In genomic region chr7:149860821-149861727, GRCh38 we compare ENCODE assay signal across 10 cellular contexts. TPM values are rescaled to one million over a fixed set of nuclear protein-coding genes. Genes with fewer than 3 reads are reported as not detected.
DNase-seq lines count a peak whose midpoint lies in the region; FAIRE-seq and TF ChIP-seq lines count a peak whose summit lies in the region.
"Had no signal": no experiment of that assay in that cellular context is flagged by ENCODE, and none has a peak within 500 bp of the region (broad histone marks: within the 10 kb centered on the region; RNA-seq: fewer than 3 reads in every experiment).

No MANE protein-coding gene starts in this region.

- H3K4ac ChIP-seq in H1 (replicated peaks; ENCODE audit: insufficient read length, low read depth, low read length), result no peak overlapping the region

- H3K56ac ChIP-seq in H1 (replicated peaks; ENCODE audit: insufficient read length, low read depth, low read length), result no peak overlapping the region

- peak overlapping the region; percentile 62; the same call in 1 of the 2 replicates for H4K8ac ChIP-seq in H1 (ENCODE audit: extremely low read depth, insufficient read depth, low read length)

- no peak overlapping the region for H2BK12ac ChIP-seq in H1 (ENCODE audit: low read depth, low read length)

- peak overlapping the region; percentile 7 for H4K91ac ChIP-seq in H1 (replicated peaks; ENCODE audit: insufficient read length, low read length)

- CTCF ChIA-PET in H1 (lab: Charles Lee; ENCODE audit: partially characterized antibody), result interaction anchor here (0.8 to 5.0 kb wide), 31 partner anchors 9 to 219 kb away, joined by 3 to 68 read pairs (median 4); no protein-coding TSS in a partner anchor

- H3K27me3 Mint-ChIP-seq in neural crest cell (ENCODE audit: low read depth), result no peaks in the 10 kb centered on the region

- no peaks in the 10 kb centered on the region for H3K79me1 ChIP-seq in H1 (ENCODE audit: low read depth, low read length)

- peak; percentile 34 for TF ChIP-seq CTCF in GM06990 (IDR thresholded peaks at IDR 0.05; ENCODE audit: insufficient read depth, low read length, poor library complexity, severe bottlenecking)
- TF ChIP-seq CTCF in HFF-Myc (IDR thresholded peaks at IDR 0.05; ENCODE audit: low read depth, low read length, missing control alignments), result peak; percentile 49
- TF ChIP-seq CTCF in H1 (IDR thresholded peaks at IDR 0.05; ENCODE audit: control extremely low read depth in 1 of 3, insufficient read depth in 1 of 3, low read depth in 1 of 3, low read length in 3 of 3), result peak; percentile 98 to 100 (median 99)
- TF ChIP-seq CTCF in neural crest cell (conservative IDR thresholded peaks at IDR 0.05), result peak; percentile 53
- no peak for TF ChIP-seq CTCF in breast epithelium (IDR thresholded peaks at IDR 0.05)

- no peak overlapping the region for H3K18ac ChIP-seq in H1 (ENCODE audit: extremely low read depth, low read length)

- no peak for TF ChIP-seq EP300 in H1 (IDR thresholded peaks at IDR 0.05; ENCODE audit: borderline replicate concordance in 1 of 2, low read depth in 2 of 2, low read length in 2 of 2)

- 69% methylated on average over 45 of the region's 45 CpGs; no CpG with 5 or more reads in 1 of the 2 experiments for WGBS in H1 (ENCODE audit: extremely low coverage in 1 of 2, insufficient coverage in 1 of 2, insufficient read length in 1 of 2, insufficient replicate concordance in 2 of 2, low coverage in 1 of 2, low lambda C conversion rate in 2 of 2, missing lambda C conversion rate in 1 of 2), 2 experiments

- no peak for FAIRE-seq in H1 (lab: Jason Lieb, UNC)

- H2BK15ac ChIP-seq in H1 (ENCODE audit: low read length), result 0 out of 2 replicates have a peak overlapping the region, but pooled peaks have one; percentile 74

- H3K27me3 ChIP-seq in GM06990 (replicated peaks; ENCODE audit: control insufficient read depth, insufficient read depth, low read length), result no peaks in the 10 kb centered on the region
- no peaks in the 10 kb centered on the region; a peak in 2 of 7 replicates for H3K27me3 ChIP-seq in H1 (replicated peaks in 1 of 4; ENCODE audit: control insufficient read depth in 3 of 4, extremely low read depth in 1 of 4, insufficient read depth in 3 of 4, low read length in 3 of 4)
- H3K27me3 ChIP-seq in breast epithelium, result no peaks in the 10 kb centered on the region
- H3K27me3 ChIP-seq: ascending aorta had no signal

- H2BK20ac ChIP-seq in H1 (ENCODE audit: low read length), result no peak overlapping the region

- H3K23me2 ChIP-seq in H1 (ENCODE audit: low read depth, low read length), result no peaks in the 10 kb centered on the region

- no peak overlapping the region for H2AK5ac ChIP-seq in H1 (ENCODE audit: low read depth, low read length)

- H3K14ac ChIP-seq in H1 (ENCODE audit: insufficient read length), result no peak overlapping the region

- no peak overlapping the region for H2AFZ ChIP-seq in H1 (ENCODE audit: low read length)

- H3K27ac Mint-ChIP-seq in neural crest cell (ENCODE audit: unreplicated experiment), result no peak overlapping the region

- H3K4me1 Mint-ChIP-seq in neural crest cell, result peaks cover 3% of the 10 kb centered on the region

- TF ChIP-seq POLR2A in H1 (IDR thresholded peaks at IDR 0.05; ENCODE audit: control extremely low read depth in 1 of 2, low read depth in 2 of 2, low read length in 2 of 2) (no peak), breast epithelium (IDR thresholded peaks at IDR 0.05) (no peak)

- no peaks in the 10 kb centered on the region for H4K20me1 ChIP-seq in H1 (replicated peaks in 1 of 2; ENCODE audit: control insufficient read depth in 1 of 2, insufficient read depth in 2 of 2, low read length in 2 of 2)

- H3K36me3 ChIP-seq in GM06990 (ENCODE audit: control insufficient read depth, insufficient read depth, low read length) (peaks cover 2% of the 10 kb centered on the region), H1 (ENCODE audit: control insufficient read depth in 2 of 4, insufficient read depth in 4 of 4, low read length in 3 of 4) (no peaks in the 10 kb centered on the region), breast epithelium (peaks cover 4% of the 10 kb centered on the region)

- no peak overlapping the region for H3K4me3 Mint-ChIP-seq in neural crest cell

- no peak overlapping the region for H2BK5ac ChIP-seq in H1 (ENCODE audit: low read depth, low read length)

- H3K27ac ChIP-seq in H1 (ENCODE audit: low read depth, low read length) (no peak overlapping the region), breast epithelium (no peak overlapping the region)
- H3K27ac ChIP-seq: ascending aorta had no signal

- H3K9me3 ChIP-seq in H1 (ENCODE audit: insufficient read depth in 2 of 2, low read depth in 1 of 2, low read length in 1 of 2) (no peaks in the 10 kb centered on the region), breast epithelium (no peaks in the 10 kb centered on the region)
- H3K9me3 ChIP-seq: ascending aorta had no signal

- TF ChIP-seq RAD21 in H1 (IDR thresholded peaks at IDR 0.05 in 1 of 2, conservative IDR thresholded peaks at IDR 0.05 in 1 of 2; ENCODE audit: low read depth in 2 of 2, low read length in 2 of 2), result peak; percentile 87 to 94

- H3K23ac ChIP-seq in H1 (ENCODE audit: insufficient read length), result no peak overlapping the region

- DNase-seq in GM06990 (ENCODE audit: extremely low read depth, insufficient read length), result no peak
- no peak for DNase-seq in HFF-Myc (ENCODE audit: extremely low read depth, low read depth)
- peak in 1 of 2 experiments; percentile 89 for DNase-seq in H1 (ENCODE audit: low read depth in 1 of 2, low spot score in 2 of 2)
- no peak for DNase-seq in neural crest cell (ENCODE audit: low read depth, low spot score)
- no peak for DNase-seq in A172 (ENCODE audit: low spot score)
- DNase-seq in DMS79 treated with DMSO at 0.1 percent for 48 hours (lab: John Stamatoyannopoulos, UW), result no peak
- DNase-seq in breast epithelium (ENCODE audit: low spot score in 2 of 2), result no peak
- DNase-seq in T1000 (lab: John Stamatoyannopoulos, UW), result no peak
- DNase-seq: activated CD4-positive, CD25-positive, alpha-beta regulatory T cell had no signal

- H3K36me3 Mint-ChIP-seq in neural crest cell (ENCODE audit: low read depth), result peaks cover 4% of the 10 kb centered on the region

- no peak overlapping the region for H3K4me3 ChIP-seq in GM06990 (replicated peaks; ENCODE audit: low read depth, low read length)
- H3K4me3 ChIP-seq in HFF-Myc (replicated peaks; ENCODE audit: low read depth, low read length), result no peak overlapping the region
- no peak overlapping the region for H3K4me3 ChIP-seq in H1 (ENCODE audit: extremely low read depth in 1 of 4, insufficient read depth in 2 of 4, low read depth in 3 of 4, low read length in 4 of 4)
- H3K4me3 ChIP-seq in breast epithelium, result no peak overlapping the region
- H3K4me3 ChIP-seq: ascending aorta had no signal

- H3K9me3 Mint-ChIP-seq in neural crest cell, result no peaks in the 10 kb centered on the region

- H3K4me2 ChIP-seq in H1 (ENCODE audit: insufficient read depth in 1 of 2, low read depth in 2 of 2, low read length in 2 of 2), result no peak overlapping the region

- POLR2A ChIA-PET in H1 (lab: Charles Lee; ENCODE audit: partially characterized antibody), result interaction anchor here (1.7 kb wide), 1 partner anchor 13 kb away, joined by 5 read pairs; the partner anchor contains the start of gene ATP6V0E2

- no peaks in the 10 kb centered on the region for H3K79me2 ChIP-seq in H1 (ENCODE audit: control insufficient read depth in 1 of 2, insufficient read depth in 2 of 2, low read length in 2 of 2)

- no peaks in the 10 kb centered on the region; a peak in 1 of 7 replicates for H3K4me1 ChIP-seq in H1 (replicated peaks in 1 of 4; ENCODE audit: control insufficient read depth in 3 of 4, insufficient read depth in 4 of 4, low read length in 3 of 4)
- no peaks in the 10 kb centered on the region for H3K4me1 ChIP-seq in breast epithelium
- H3K4me1 ChIP-seq: ascending aorta had no signal

- no peak overlapping the region for H2BK120ac ChIP-seq in H1 (replicated peaks; ENCODE audit: low read depth, low read length)

- H3K9ac ChIP-seq in H1 (replicated peaks in 1 of 4; ENCODE audit: extremely low read depth in 1 of 4, low read depth in 3 of 4, low read length in 3 of 4), result no peak overlapping the region

- H4K5ac ChIP-seq in H1 (ENCODE audit: insufficient read length, low read depth, low read length), result no peak overlapping the region

- intact Hi-C loops in breast epithelium (cut with DNase I; ENCODE audit: low total_unique reads), result no loop called here

TF ChIP-seq in H1, 55 proteins besides CTCF, POLR2A, EP300 and RAD21 (continues in another document):
- TF ChIP-seq SIN3A (conservative IDR thresholded peaks at IDR 0.05 in 1 of 2, IDR thresholded peaks at IDR 0.05 in 1 of 2; ENCODE audit: low read depth in 1 of 2, low read length in 2 of 2), result no peak
- no peak for TF ChIP-seq KDM5A (IDR thresholded peaks at IDR 0.05; ENCODE audit: low read length)
- TF ChIP-seq, protein P1, sequence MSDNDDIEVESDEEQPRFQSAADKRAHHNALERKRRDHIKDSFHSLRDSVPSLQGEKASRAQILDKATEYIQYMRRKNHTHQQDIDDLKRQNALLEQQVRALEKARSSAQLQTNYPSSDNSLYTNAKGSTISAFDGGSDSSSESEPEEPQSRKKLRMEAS (IDR thresholded peaks at IDR 0.05), result peak; percentile 71

RNA-seq across cellular contexts. Expression of gene ATP6V0E2, which starts 12.7 kb away (rescaled TPM):
- total RNA-seq in H1 (2021; fragmentation: NEBNext Ultra II Directional; extraction: Animal tissue kit (Norgen Biotek cat#: 25700)), result 26.1 and 30.7 TPM in 2 replicates
- 47.9 and 75.1 TPM in 2 replicates for polyA plus RNA-seq in H1 (2011; rRNA removed)
- polyA plus RNA-seq in H1 (2011; cell fraction: cytosol; rRNA removed), result 28.2 TPM
- 25.4 TPM for polyA plus RNA-seq in H1 (2011; cell fraction: nucleus; rRNA removed)
- polyA plus RNA-seq in H1 (2012, experiment 1 of 2), result 22.2 to 32.2 TPM (median 29.6 TPM) in 4 replicates
- polyA plus RNA-seq in H1 (2012, experiment 2 of 2), result 34.8 TPM
- 22.2 TPM for polyA plus RNA-seq in H1 (2013, experiment 1 of 2)
- 25.2 TPM for polyA plus RNA-seq in H1 (2013, experiment 2 of 2)
- polyA minus RNA-seq in H1 (2011; rRNA and poly(A)+ RNA removed), result 8.1 and 10.5 TPM in 2 replicates
- polyA minus RNA-seq in H1 (2011; cell fraction: cytosol; rRNA and poly(A)+ RNA removed), result 13.7 TPM
- 9.2 TPM for polyA minus RNA-seq in H1 (2011; cell fraction: nucleus; rRNA and poly(A)+ RNA removed)
- 86.5 and 87.4 TPM in 2 replicates for total RNA-seq in neural crest cell
- total RNA-seq in A172 (2014; rRNA removed; shearing (Covaris generic)), result 85.6 and 89.3 TPM in 2 replicates
- total RNA-seq in breast epithelium, result 10 to 100 TPM; 18.4 to 29.2 (median 23.1) TPM

RNA-seq across cellular contexts. Expression of gene ZNF862, which starts 22.9 kb away (rescaled TPM):
- 2.5 and 3.9 TPM in 2 replicates for total RNA-seq in H1 (2021; fragmentation: NEBNext Ultra II Directional; extraction: Animal tissue kit (Norgen Biotek cat#: 25700))
- 1.8 and 2.8 TPM in 2 replicates for polyA plus RNA-seq in H1 (2011; rRNA removed)
- 2.4 TPM for polyA plus RNA-seq in H1 (2011; cell fraction: cytosol; rRNA removed)
- 9.0 TPM for polyA plus RNA-seq in H1 (2011; cell fraction: nucleus; rRNA removed)
- polyA plus RNA-seq in H1 (2012, experiment 1 of 2), result 1.8 to 3.1 TPM (median 2.4 TPM) in 4 replicates
- 0.62 TPM for polyA plus RNA-seq in H1 (2012, experiment 2 of 2)
- 1.1 TPM for polyA plus RNA-seq in H1 (2013, experiment 1 of 2)
- polyA plus RNA-seq in H1 (2013, experiment 2 of 2), result 1.2 TPM
- polyA minus RNA-seq in H1 (2011; rRNA and poly(A)+ RNA removed), result 4.0 and 5.4 TPM in 2 replicates
- 1.5 TPM for polyA minus RNA-seq in H1 (2011; cell fraction: cytosol; rRNA and poly(A)+ RNA removed)
- polyA minus RNA-seq in H1 (2011; cell fraction: nucleus; rRNA and poly(A)+ RNA removed), result 8.9 TPM
- total RNA-seq in neural crest cell (15.2 and 19.6 TPM in 2 replicates), breast epithelium (10 to 100 TPM; 21.4 to 27.8 (median 27.2) TPM)
- total RNA-seq in A172 (2014; rRNA removed; shearing (Covaris generic)), result 3.7 and 5.1 TPM in 2 replicates

Comparison
In these comparisons a context has a peak if more than half of its experiments do, and no peak if none do; other contexts are left out.
1. CTCF ChIP-seq: peak in GM06990 (single experiment), HFF-Myc (single experiment), H1 (3 of 3) and neural crest cell (single experiment); none in breast epithelium (0 of 3).